ENCODE assay signal across 12 cellular contexts in the genomic region with DNA sequence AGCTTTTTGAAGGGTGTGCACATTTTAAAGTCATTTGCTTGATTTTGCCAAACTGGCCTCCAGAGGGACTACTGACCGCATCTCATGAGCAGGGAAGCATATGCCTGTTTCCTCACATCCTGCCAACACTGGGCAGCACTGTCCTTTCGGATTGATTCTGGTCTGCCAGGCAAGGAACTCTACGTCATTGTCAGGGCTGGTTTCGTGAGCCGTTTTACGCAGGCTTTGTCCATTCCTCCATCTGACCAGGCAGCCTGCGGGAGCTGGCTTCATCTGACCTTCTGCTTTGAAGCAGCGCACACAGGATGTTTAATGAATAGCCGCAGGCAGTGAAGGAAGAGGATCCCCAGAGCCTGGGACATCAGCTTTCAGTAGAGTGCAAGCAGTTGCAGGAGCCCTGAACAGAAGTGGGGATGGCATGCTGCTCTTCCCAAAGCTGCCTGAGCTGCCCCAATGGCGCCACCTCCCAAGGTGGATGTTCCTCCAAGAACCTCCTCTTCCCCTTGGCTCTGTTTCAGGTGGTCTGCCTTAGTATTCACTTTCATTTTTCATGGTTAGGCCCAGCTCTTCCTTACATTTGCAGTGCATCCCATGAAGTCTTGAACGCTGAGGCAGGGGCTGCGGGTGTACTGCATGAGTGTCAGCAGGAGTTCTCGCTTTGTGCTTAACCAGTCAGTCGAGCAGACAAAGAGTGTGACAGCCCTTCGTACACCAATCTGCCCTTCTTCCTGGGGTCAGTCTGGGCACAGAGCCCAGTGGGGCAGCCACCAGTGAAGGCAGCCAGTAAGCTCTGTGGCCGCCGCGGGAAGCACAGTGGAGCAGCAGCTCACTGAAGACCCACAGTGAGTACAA. TPM values are rescaled to one million over a fixed set of nuclear protein-coding genes. Genes with fewer than 3 reads are reported as not detected.
DNase-seq lines count a peak whose midpoint lies in the region; ATAC-seq lines count a peak whose summit lies in the region.
"Had no signal": no experiment of that assay in that cellular context is flagged by ENCODE, and none has a peak within 500 bp of the region (broad histone marks: within the 10 kb centered on the region; RNA-seq: fewer than 3 reads in every experiment).

No MANE protein-coding gene starts in this region.

- H3K27me3 Mint-ChIP-seq in CD8-positive, alpha-beta memory T cell = no peaks in the 10 kb centered on the region
- H3K27me3 Mint-ChIP-seq: activated naive CD4-positive, alpha-beta T cell treated with anti-CD3 and anti-CD28 coated beads, Interleukin-2, amount 50 U/mL, for 24 hours had no signal

- H3K79me1 ChIP-seq in trophoblast cell (ENCODE audit: low read length) = peaks cover 38% of the 10 kb centered on the region

- H3K9ac ChIP-seq in trophoblast cell (ENCODE audit: low read length) = no peak overlapping the region
- H3K9ac ChIP-seq: GM23248 had no signal

- no peak overlapping the region for H3K4me2 ChIP-seq in trophoblast cell (ENCODE audit: low read length)

- peak overlapping the region; percentile 89 for H2AK5ac ChIP-seq in trophoblast cell (ENCODE audit: low read length)

- peak overlapping the region; percentile 78 for H3K14ac ChIP-seq in trophoblast cell (ENCODE audit: low read length)

- ATAC-seq in GM18907 (IDR thresholded peaks at IDR 0.05; ENCODE audit: unreplicated experiment) (no peak), HG03342 (IDR thresholded peaks at IDR 0.05; ENCODE audit: unreplicated experiment) (no peak)

- H4K8ac ChIP-seq in trophoblast cell (ENCODE audit: low read depth, low read length) = peak overlapping the region; percentile 34

- H3K36me3 Mint-ChIP-seq in CD8-positive, alpha-beta memory T cell = peaks cover 0 to 30% (median 3%) of the 10 kb centered on the region in 3 donors

- no peak overlapping the region for H3K23ac ChIP-seq in trophoblast cell (ENCODE audit: low read length)

- peak overlapping the region; percentile 24 for H2BK5ac ChIP-seq in trophoblast cell (ENCODE audit: low read depth, low read length, poor library complexity)

- peak overlapping the region; percentile 14 for H2AFZ ChIP-seq in trophoblast cell (ENCODE audit: insufficient read depth, low read length, poor library complexity)
- H2AFZ ChIP-seq: GM23248 had no signal

- no peak overlapping the region for H3K4me3 Mint-ChIP-seq in CD8-positive, alpha-beta memory T cell

- WGBS in trophoblast cell (ENCODE audit: extremely low coverage, insufficient coverage, insufficient read length) = no CpG with 5 or more reads among the region's 18 CpGs

- peaks cover 6% of the 10 kb centered on the region for H3K9me3 ChIP-seq in CD8-positive, alpha-beta memory T cell (ENCODE audit: low read length)
- peaks cover 3% of the 10 kb centered on the region for H3K9me3 ChIP-seq in trophoblast cell (ENCODE audit: insufficient read depth, low read depth, low read length)
- H3K9me3 ChIP-seq: transverse colon had no signal

- peak overlapping the region in 7 of 8 donors; percentile 33 to 85 (median 69) for H3K27ac Mint-ChIP-seq in CD8-positive, alpha-beta memory T cell
- H3K27ac Mint-ChIP-seq: activated naive CD4-positive, alpha-beta T cell treated with anti-CD3 and anti-CD28 coated beads, Interleukin-2, amount 50 U/mL, for 24 hours had no signal

- no peak overlapping the region for H3K4me3 ChIP-seq in CD8-positive, alpha-beta memory T cell (ENCODE audit: low read length)
- no peak overlapping the region for H3K4me3 ChIP-seq in trophoblast cell (ENCODE audit: low read depth, low read length)
- H3K4me3 ChIP-seq: GM23248, transverse colon had no signal

- no peak overlapping the region for H4K12ac ChIP-seq in trophoblast cell (ENCODE audit: low read depth, low read length)

- H3K36me3 ChIP-seq in CD8-positive, alpha-beta memory T cell (ENCODE audit: insufficient read depth, low read length) = no peaks in the 10 kb centered on the region
- no peaks in the 10 kb centered on the region for H3K36me3 ChIP-seq in trophoblast cell (ENCODE audit: control insufficient read depth in 1 of 2, insufficient read depth in 2 of 2, low read length in 2 of 2)
- H3K36me3 ChIP-seq: transverse colon had no signal

- H2BK12ac ChIP-seq in trophoblast cell (ENCODE audit: low read length) = peak overlapping the region; percentile 87

- peaks cover 56 to 77% (median 75%) of the 10 kb centered on the region in 3 donors for H3K4me1 Mint-ChIP-seq in CD8-positive, alpha-beta memory T cell

- no peaks in the 10 kb centered on the region for H3K27me3 ChIP-seq in CD8-positive, alpha-beta memory T cell (ENCODE audit: insufficient read depth, low read length, poor library complexity, severe bottlenecking)
- H3K27me3 ChIP-seq in trophoblast cell (ENCODE audit: insufficient read depth, low read length) = no peaks in the 10 kb centered on the region
- H3K27me3 ChIP-seq: transverse colon had no signal

- no peak for DNase-seq in CD8-positive, alpha-beta memory T cell
- DNase-seq in SHP77 treated with DMSO at 0.1 percent for 48 hours (lab: John Stamatoyannopoulos, UW) (peak; percentile 78), fibroblast of gingiva (ENCODE audit: low read depth) (peak; percentile 48), trophoblast cell (peak; percentile 52 to 78), NCI-H2171 (lab: John Stamatoyannopoulos, UW) (no peak), DMS153 (lab: John Stamatoyannopoulos, UW) (no peak)
- DNase-seq: MV-4-11 had no signal

- no peak overlapping the region for H3K27ac ChIP-seq in CD8-positive, alpha-beta memory T cell (ENCODE audit: low read depth, low read length)
- H3K27ac ChIP-seq in trophoblast cell (ENCODE audit: low read depth, low read length) = peak overlapping the region; percentile 48
- H3K27ac ChIP-seq: GM23248 had no signal

- H3K4me1 ChIP-seq in CD8-positive, alpha-beta memory T cell (ENCODE audit: insufficient read depth, low read length) = peaks cover 48% of the 10 kb centered on the region
- peaks cover 39 to 40% of the 10 kb centered on the region in 2 experiments for H3K4me1 ChIP-seq in trophoblast cell (ENCODE audit: control insufficient read depth in 1 of 2, insufficient read depth in 2 of 2, low read length in 2 of 2)

- peak overlapping the region; percentile 50 for H2BK120ac ChIP-seq in trophoblast cell (ENCODE audit: insufficient read depth, low read length, poor library complexity)

- H3K79me2 ChIP-seq in trophoblast cell (ENCODE audit: control insufficient read depth, insufficient read depth, low read length, poor library complexity) = peaks cover 4% of the 10 kb centered on the region

- H3K9me3 Mint-ChIP-seq in CD8-positive, alpha-beta memory T cell = peaks cover 5 to 18% (median 7%) of the 10 kb centered on the region in 5 donors
- H3K9me3 Mint-ChIP-seq: activated naive CD4-positive, alpha-beta T cell treated with anti-CD3 and anti-CD28 coated beads, Interleukin-2, amount 50 U/mL, for 24 hours had no signal

- CTCF ChIA-PET in CD8-positive, alpha-beta memory T cell (lab: Charles Lee) = interaction anchor here (1.3 to 2.7 kb wide), 2 partner anchors 35 to 58 kb away, joined by 4 to 14 read pairs; partner anchors contain the start of gene ANKRD39

- POLR2A ChIA-PET in CD8-positive, alpha-beta memory T cell (lab: Charles Lee) = interaction anchor here (0.5 kb wide), 1 partner anchor 13 kb away, joined by 7 read pairs; no protein-coding TSS in a partner anchor

- H3K18ac ChIP-seq in trophoblast cell (ENCODE audit: low read length) = peak overlapping the region; percentile 66

- peak overlapping the region; percentile 91 for H4K91ac ChIP-seq in trophoblast cell (ENCODE audit: low read depth, low read length)

- H3K4ac ChIP-seq in trophoblast cell (ENCODE audit: low read depth, low read length) = peak overlapping the region; percentile 24

RNA-seq across cellular contexts. Expression of gene SEMA4C, which starts 46.5 kb away (rescaled TPM):
- total RNA-seq in CD8-positive, alpha-beta memory T cell = 10 to 100 TPM; 16.6 to 18.7 TPM
- polyA plus RNA-seq in CD8-positive, alpha-beta memory T cell = 7.1 TPM
- 157 and 161 TPM in 2 replicates for polyA plus RNA-seq in trophoblast cell (2013)

RNA-seq across cellular contexts. Expression of gene ANKRD39, which starts 58.6 kb away (rescaled TPM):
- 10 to 100 TPM; 30.9 to 32.2 TPM for total RNA-seq in CD8-positive, alpha-beta memory T cell
- 29.6 TPM for polyA plus RNA-seq in CD8-positive, alpha-beta memory T cell
- polyA plus RNA-seq in trophoblast cell (2013) = 32.8 and 33.4 TPM in 2 replicates

Comparison
In these comparisons a context has a peak if more than half of its experiments do, and no peak if none do; other contexts are left out.
1. DNase-seq: peak in SHP77 treated with DMSO at 0.1 percent for 48 hours (single experiment), fibroblast of gingiva (single experiment) and trophoblast cell (2 of 2); none in CD8-positive, alpha-beta memory T cell (0 of 5), NCI-H2171 (single experiment) and DMS153 (single experiment).